Comparison of ENCODE assay signal across 19 cellular contexts in genomic region chr2:11872948-11873269, GRCh38.
"Had no signal": no experiment of that assay in that cellular context is flagged by ENCODE, and none has a peak within 500 bp of the region (broad histone marks: within the 10 kb centered on the region; RNA-seq: fewer than 3 reads in every experiment).

No MANE protein-coding gene starts in this region.

- H3K9me3 ChIP-seq: upper lobe of left lung had no signal

- DNase-seq: activated CD4-positive, alpha-beta T cell treated with anti-CD3 and anti-CD28 coated beads, Interleukin-2, amount 10 ng/mL, durations not matched to agents 7 days and 5 days; activated CD4-positive, CD25-positive, alpha-beta regulatory T cell treated with anti-CD3 and anti-CD28 coated beads, Interleukin-2, amount 50 U/mL, for 72 hours; activated CD8-positive, alpha-beta memory T cell treated with anti-CD3 and anti-CD28 coated beads, Interleukin-2, amount 10 ng/mL, durations not matched to agents 7 days and 5 days; activated CD8-positive, alpha-beta T cell treated with anti-CD3 and anti-CD28 coated beads for 36 hours; activated gamma-delta T cell; activated naive CD4-positive, alpha-beta T cell treated with anti-CD3 and anti-CD28 coated beads, Interleukin-2, amount 50 U/mL, for 16 hours; activated naive CD8-positive, alpha-beta T cell treated with anti-CD3 and anti-CD28 coated beads, Interleukin-2, amount 50 U/mL, for 24 hours; activated T-cell treated with anti-CD3 and anti-CD28 coated beads for 4 hours; cerebellar nuclear complex; cortex of kidney; heart left ventricle; kidney; natural killer cell; stimulated activated CD4-positive, alpha-beta T cell treated with anti-CD3 and anti-CD28 coated beads, Interleukin-4, amount 100 ng/mL, for 24 hours; stimulated activated naive CD4-positive, alpha-beta T cell treated with Interleukin-2 at 50 U/mL for 16 hours; WERI-Rb-1 had no signal

- H3K36me3 ChIP-seq: heart left ventricle, upper lobe of left lung, WERI-Rb-1 had no signal

- ATAC-seq: activated CD8-positive, alpha-beta memory T cell treated with anti-CD3 and anti-CD28 coated beads, Interleukin-2, amount 10 ng/mL, durations not matched to agents 7 days and 5 days; activated CD8-positive, alpha-beta T cell treated with anti-CD3 and anti-CD28 coated beads for 36 hours; activated naive CD8-positive, alpha-beta T cell treated with anti-CD3 and anti-CD28 coated beads, Interleukin-2, amount 50 U/mL, for 24 hours; heart left ventricle; natural killer cell had no signal

- H3K27me3 ChIP-seq: heart left ventricle, upper lobe of left lung had no signal

- H3K27ac ChIP-seq: epithelial cell of prostate, heart left ventricle, upper lobe of left lung, WERI-Rb-1 had no signal

- H3K4me3 ChIP-seq: heart left ventricle, lung, upper lobe of left lung had no signal
